Comparison of ENCODE assay signal across 11 cellular contexts in the genomic region with DNA sequence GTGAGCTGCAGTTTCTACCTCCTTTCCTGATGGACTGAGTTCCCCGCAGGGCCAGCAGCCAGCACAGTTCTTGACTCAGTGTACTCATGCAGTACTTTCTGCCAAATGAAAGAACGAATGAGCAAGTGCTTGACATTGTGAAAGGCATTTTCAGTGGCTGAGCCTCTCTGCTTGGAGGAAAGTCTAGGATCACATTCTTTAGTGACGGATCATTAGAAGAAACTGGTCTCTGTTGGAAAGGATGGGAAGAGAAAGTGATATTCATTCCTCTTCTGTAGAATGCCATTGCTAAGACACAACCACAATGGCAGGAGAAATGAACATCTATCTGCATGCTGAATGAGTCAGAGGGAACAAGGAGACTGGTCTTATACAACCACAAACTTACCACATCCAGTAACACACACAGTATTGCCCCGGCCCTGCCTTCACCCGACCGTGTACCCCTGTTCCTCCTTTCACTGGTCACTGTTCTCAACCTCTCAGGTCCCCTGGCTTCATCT.
A peak's percentile ranks its signal among the peaks of the same experiment; 100 is the strongest.
DNase-seq lines count a peak whose midpoint lies in the region; ATAC-seq, FAIRE-seq and TF ChIP-seq lines count a peak whose summit lies in the region.
"Had no signal": no experiment of that assay in that cellular context is flagged by ENCODE, and none has a peak within 500 bp of the region (broad histone marks: within the 10 kb centered on the region; RNA-seq: fewer than 3 reads in every experiment).

No MANE protein-coding gene starts in this region.

- peaks cover 3% of the 10 kb centered on the region for H4K20me1 ChIP-seq in smooth muscle cell (ENCODE audit: low read depth)

- DNase-seq in NK-92 treated with Interleukin-12 subunit alpha and Interleukin-12 subunit beta, amount 100 ng/mL, for 24 hours (lab: John Stamatoyannopoulos, UW): peak; percentile 11
- DNase-seq in NK-92 (lab: John Stamatoyannopoulos, UW; ENCODE audit: unreplicated experiment) (no peak), choroid plexus epithelial cell (ENCODE audit: low read depth) (peak; percentile 83), smooth muscle cell (lab: John Stamatoyannopoulos, UW; ENCODE audit: unreplicated experiment) (no peak), small intestine (no peak)
- peak; percentile 15 for DNase-seq in Jurkat, Clone E6-1 (ENCODE audit: low read depth, low spot score)
- DNase-seq in activated CD4-positive, alpha-beta T cell treated with anti-CD3 and anti-CD28 coated beads, Interleukin-2, amount 10 ng/mL, durations not matched to agents 7 days and 5 days: no peak
- DNase-seq: H9, T-cell had no signal

- no peak overlapping the region for H2AFZ ChIP-seq in smooth muscle cell (ENCODE audit: low read depth)

- 65% methylated on average over 6 of the region's 6 CpGs for WGBS in smooth muscle cell (ENCODE audit: low lambda C conversion rate)
- WGBS in small intestine, 3 donors: 67 to 89% (median 69%) methylated on average over 6 of the region's 6 CpGs

- POLR2A ChIA-PET in activated CD4-positive, alpha-beta T cell treated with anti-CD3 and anti-CD28 coated beads, Interleukin-2, amount 10 ng/mL, durations not matched to agents 7 days and 5 days (lab: Charles Lee): no interaction called here

- H3K4me1 Mint-ChIP-seq in activated CD4-positive, alpha-beta T cell treated with anti-CD3 and anti-CD28 coated beads, Interleukin-2, amount 10 ng/mL, durations not matched to agents 7 days and 5 days: peaks cover 19% of the 10 kb centered on the region

- H3K4me3 Mint-ChIP-seq in activated CD4-positive, alpha-beta T cell treated with anti-CD3 and anti-CD28 coated beads, Interleukin-2, amount 10 ng/mL, durations not matched to agents 7 days and 5 days: no peak overlapping the region
- H3K4me3 Mint-ChIP-seq: H9 had no signal

- H3K4me3 ChIP-seq in Jurkat, Clone E6-1 (ENCODE audit: low read length): no peak overlapping the region
- H3K4me3 ChIP-seq in choroid plexus epithelial cell (ENCODE audit: low read depth, low read length) (no peak overlapping the region), smooth muscle cell (no peak overlapping the region), small intestine (ENCODE audit: low read depth in 1 of 2, low read length in 2 of 2) (no peak overlapping the region)

- no peak for FAIRE-seq in small intestine (lab: Jason Lieb, UNC)

- peaks cover 8% of the 10 kb centered on the region for H3K36me3 Mint-ChIP-seq in activated CD4-positive, alpha-beta T cell treated with anti-CD3 and anti-CD28 coated beads, Interleukin-2, amount 10 ng/mL, durations not matched to agents 7 days and 5 days (ENCODE audit: low read depth)

- no peaks in the 10 kb centered on the region for H3K79me2 ChIP-seq in smooth muscle cell (ENCODE audit: low read depth)

- no peaks in the 10 kb centered on the region for H3K27me3 ChIP-seq in smooth muscle cell (ENCODE audit: low read depth)
- no peaks in the 10 kb centered on the region for H3K27me3 ChIP-seq in small intestine (ENCODE audit: control insufficient read depth in 2 of 2, insufficient read depth in 2 of 2, low read length in 2 of 2)

- H3K9ac ChIP-seq in smooth muscle cell (ENCODE audit: low read depth): no peak overlapping the region

- H3K4me2 ChIP-seq in smooth muscle cell: peak overlapping the region; percentile 15

- ATAC-seq in HG03196 (IDR thresholded peaks at IDR 0.05; ENCODE audit: unreplicated experiment): no peak
- ATAC-seq: T-cell had no signal

- CTCF ChIA-PET in activated CD4-positive, alpha-beta T cell treated with anti-CD3 and anti-CD28 coated beads, Interleukin-2, amount 10 ng/mL, durations not matched to agents 7 days and 5 days (lab: Charles Lee): interaction anchor here (0.5 to 1.3 kb wide), 2 partner anchors 14 to 124 kb away, joined by 3 read pairs; no protein-coding TSS in a partner anchor

- no peak overlapping the region for H3K27ac ChIP-seq in smooth muscle cell (ENCODE audit: low read depth)
- no peak overlapping the region for H3K27ac ChIP-seq in small intestine (ENCODE audit: low read depth in 1 of 2, low read length in 1 of 2)
- H3K27ac ChIP-seq: 22Rv1 had no signal

- no peaks in the 10 kb centered on the region for H3K4me1 ChIP-seq in smooth muscle cell (ENCODE audit: low read depth)
- peaks cover 0 to 6% of the 10 kb centered on the region in 2 donors for H3K4me1 ChIP-seq in small intestine (ENCODE audit: control insufficient read depth in 2 of 2, insufficient read depth in 1 of 2, low read depth in 1 of 2, low read length in 1 of 2)

- H3F3A ChIP-seq in smooth muscle cell (ENCODE audit: low read depth): peaks cover 3% of the 10 kb centered on the region

- no peaks in the 10 kb centered on the region for H3K9me3 Mint-ChIP-seq in activated CD4-positive, alpha-beta T cell treated with anti-CD3 and anti-CD28 coated beads, Interleukin-2, amount 10 ng/mL, durations not matched to agents 7 days and 5 days
- H3K9me3 Mint-ChIP-seq: H9, T-cell had no signal

- H3K36me3 ChIP-seq in smooth muscle cell (ENCODE audit: low read depth) (no peaks in the 10 kb centered on the region), small intestine (ENCODE audit: control insufficient read depth in 2 of 2, insufficient read depth in 2 of 2, low read length in 2 of 2) (no peaks in the 10 kb centered on the region)

- H3K27me3 Mint-ChIP-seq in activated CD4-positive, alpha-beta T cell treated with anti-CD3 and anti-CD28 coated beads, Interleukin-2, amount 10 ng/mL, durations not matched to agents 7 days and 5 days: no peaks in the 10 kb centered on the region
- H3K27me3 Mint-ChIP-seq: T-cell had no signal

- H3K9me3 ChIP-seq in smooth muscle cell (replicated peaks; ENCODE audit: low read depth): no peaks in the 10 kb centered on the region
- H3K9me3 ChIP-seq in small intestine (ENCODE audit: control insufficient read depth, low read depth): no peaks in the 10 kb centered on the region

- TF ChIP-seq CTCF in choroid plexus epithelial cell (conservative IDR thresholded peaks at IDR 0.05; ENCODE audit: low read depth, low read length): no peak
- no peak for TF ChIP-seq CTCF in smooth muscle cell (IDR thresholded peaks at IDR 0.05; ENCODE audit: borderline replicate concordance, insufficient read depth, poor library complexity, severe bottlenecking)

- no peak overlapping the region for H3K27ac Mint-ChIP-seq in activated CD4-positive, alpha-beta T cell treated with anti-CD3 and anti-CD28 coated beads, Interleukin-2, amount 10 ng/mL, durations not matched to agents 7 days and 5 days
- H3K27ac Mint-ChIP-seq: H9, T-cell had no signal

Comparison
In these comparisons a context has a peak if more than half of its experiments do, and no peak if none do; other contexts are left out.
1. DNase-seq: peak in NK-92 treated with Interleukin-12 subunit alpha and Interleukin-12 subunit beta, amount 100 ng/mL, for 24 hours (single experiment), Jurkat, Clone E6-1 (single experiment) and choroid plexus epithelial cell (single experiment); none in NK-92 (single experiment), smooth muscle cell (single experiment), small intestine (single experiment) and activated CD4-positive, alpha-beta T cell treated with anti-CD3 and anti-CD28 coated beads, Interleukin-2, amount 10 ng/mL, durations not matched to agents 7 days and 5 days (single experiment).